Comparison of ENCODE assay signal across 1 cellular context in the genomic region with DNA sequence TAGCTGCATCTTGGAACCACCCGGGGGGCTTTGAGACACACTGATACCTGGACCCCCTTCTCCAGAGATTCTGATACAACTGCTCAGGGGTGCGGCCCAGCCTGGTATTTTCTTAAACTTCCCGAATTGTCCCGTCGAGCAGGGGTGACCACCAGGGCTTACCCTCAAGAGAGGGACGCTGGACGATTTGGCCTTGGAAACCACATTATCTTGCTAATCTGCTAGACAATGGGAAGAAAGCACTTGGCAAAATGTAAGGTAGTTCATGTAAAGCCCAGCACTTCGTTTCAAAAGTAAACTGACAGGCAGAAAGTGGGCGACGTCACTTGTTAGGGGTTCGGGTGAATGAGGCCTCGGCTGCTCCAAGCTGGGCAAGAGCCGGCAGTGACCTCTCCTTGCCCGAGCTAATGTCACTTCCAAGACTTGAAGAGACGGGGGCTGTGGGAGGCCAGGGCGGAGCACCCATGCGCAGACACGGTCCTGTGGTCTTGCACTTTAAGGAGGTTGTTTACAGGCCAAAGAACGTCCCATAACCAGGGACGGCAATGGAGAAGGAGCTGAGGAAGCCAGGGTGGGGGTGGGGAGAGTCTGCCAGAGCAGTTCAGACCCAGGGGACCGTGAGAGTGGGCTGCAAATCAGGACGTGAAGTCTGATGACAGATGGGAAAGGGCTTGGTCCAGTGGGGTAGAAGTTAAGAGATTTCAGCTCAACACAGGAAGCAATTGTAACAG.
A peak's percentile ranks its signal among the peaks of the same experiment; 100 is the strongest.
TF ChIP-seq lines count a peak whose summit lies in the region.

No MANE protein-coding gene starts in this region.

TF ChIP-seq in K562, 482 proteins besides CTCF, POLR2A, EP300 and RAD21 (continued from another document and continues in another):
- no peak for TF ChIP-seq ZNF707 (CRISPR knock-in tag; conservative IDR thresholded peaks at IDR 0.05)
- TF ChIP-seq ZKSCAN1 (IDR thresholded peaks at IDR 0.05; ENCODE audit: low read depth, low read length) = no peak
- peak; percentile 31 for TF ChIP-seq ESRRA (IDR thresholded peaks at IDR 0.05; ENCODE audit: borderline replicate concordance, low read depth)
- TF ChIP-seq SREBF2 (CRISPR knock-in tag; IDR thresholded peaks at IDR 0.05) = no peak
- TF ChIP-seq, protein P1, sequence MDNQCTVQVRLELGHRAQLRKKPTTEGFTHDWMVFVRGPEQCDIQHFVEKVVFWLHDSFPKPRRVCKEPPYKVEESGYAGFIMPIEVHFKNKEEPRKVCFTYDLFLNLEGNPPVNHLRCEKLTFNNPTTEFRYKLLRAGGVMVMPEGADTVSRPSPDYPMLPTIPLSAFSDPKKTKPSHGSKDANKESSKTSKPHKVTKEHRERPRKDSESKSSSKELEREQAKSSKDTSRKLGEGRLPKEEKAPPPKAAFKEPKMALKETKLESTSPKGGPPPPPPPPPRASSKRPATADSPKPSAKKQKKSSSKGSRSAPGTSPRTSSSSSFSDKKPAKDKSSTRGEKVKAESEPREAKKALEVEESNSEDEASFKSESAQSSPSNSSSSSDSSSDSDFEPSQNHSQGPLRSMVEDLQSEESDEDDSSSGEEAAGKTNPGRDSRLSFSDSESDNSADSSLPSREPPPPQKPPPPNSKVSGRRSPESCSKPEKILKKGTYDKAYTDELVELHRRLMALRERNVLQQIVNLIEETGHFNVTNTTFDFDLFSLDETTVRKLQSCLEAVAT (IDR thresholded peaks at IDR 0.05) = no peak
- no peak for TF ChIP-seq NFIC (IDR thresholded peaks at IDR 0.05)
- TF ChIP-seq JUNB (CRISPR knock-in tag; conservative IDR thresholded peaks at IDR 0.05) = no peak
- TF ChIP-seq ETV6 (IDR thresholded peaks at IDR 0.05; ENCODE audit: borderline replicate concordance in 1 of 2, low read depth in 2 of 2, low read length in 1 of 2) = no peak
- TF ChIP-seq ETV6 (CRISPR knock-in tag; IDR thresholded peaks at IDR 0.05; ENCODE audit: borderline replicate concordance) = no peak
- peak; percentile 9; the same call in 1 of the 2 replicates for TF ChIP-seq ETV5 (CRISPR knock-in tag; IDR thresholded peaks at IDR 0.05; ENCODE audit: low read depth)
- no peak for TF ChIP-seq TEAD2 (tag; IDR thresholded peaks at IDR 0.05)
- TF ChIP-seq KDM5B (IDR thresholded peaks at IDR 0.05; ENCODE audit: insufficient replicate concordance, low read depth, low read length) = peak; percentile 19
- no peak for TF ChIP-seq BACH1 (tag; IDR thresholded peaks at IDR 0.05)
- TF ChIP-seq CBFA2T3 (IDR thresholded peaks at IDR 0.05) = 0 out of 2 replicates have a peak, but pooled peaks have one; percentile 6
- TF ChIP-seq, protein P2, sequence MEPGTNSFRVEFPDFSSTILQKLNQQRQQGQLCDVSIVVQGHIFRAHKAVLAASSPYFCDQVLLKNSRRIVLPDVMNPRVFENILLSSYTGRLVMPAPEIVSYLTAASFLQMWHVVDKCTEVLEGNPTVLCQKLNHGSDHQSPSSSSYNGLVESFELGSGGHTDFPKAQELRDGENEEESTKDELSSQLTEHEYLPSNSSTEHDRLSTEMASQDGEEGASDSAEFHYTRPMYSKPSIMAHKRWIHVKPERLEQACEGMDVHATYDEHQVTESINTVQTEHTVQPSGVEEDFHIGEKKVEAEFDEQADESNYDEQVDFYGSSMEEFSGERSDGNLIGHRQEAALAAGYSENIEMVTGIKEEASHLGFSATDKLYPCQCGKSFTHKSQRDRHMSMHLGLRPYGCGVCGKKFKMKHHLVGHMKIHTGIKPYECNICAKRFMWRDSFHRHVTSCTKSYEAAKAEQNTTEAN (CRISPR knock-in tag; IDR thresholded peaks at IDR 0.05) = no peak
- TF ChIP-seq ZFX (CRISPR knock-in tag; IDR thresholded peaks at IDR 0.05) = peak; percentile 74
- TF ChIP-seq RBM14 (IDR thresholded peaks at IDR 0.05; ENCODE audit: borderline replicate concordance, insufficient read depth, low read depth, low read length) = no peak
- no peak for TF ChIP-seq ZNF212 (CRISPR knock-in tag; IDR thresholded peaks at IDR 0.05)
- TF ChIP-seq SOX6 (IDR thresholded peaks at IDR 0.05) = no peak
- no peak for TF ChIP-seq ZNF384 (IDR thresholded peaks at IDR 0.05; ENCODE audit: low read depth, low read length)
- no peak for TF ChIP-seq NFATC3 (IDR thresholded peaks at IDR 0.05)
- peak; percentile 75 to 77 for TF ChIP-seq NRF1 (conservative IDR thresholded peaks at IDR 0.05 in 1 of 2, IDR thresholded peaks at IDR 0.05 in 1 of 2)
- no peak for TF ChIP-seq MCM3 (IDR thresholded peaks at IDR 0.05)
- TF ChIP-seq ZBTB1 (CRISPR knock-in tag; IDR thresholded peaks at IDR 0.05; ENCODE audit: borderline replicate concordance, low read depth) = no peak
- 0 out of 4 replicates have a peak, but pooled peaks of 1 of the 2 experiments have one; percentile 7 for TF ChIP-seq FOXA3 (CRISPR knock-in tag; conservative IDR thresholded peaks at IDR 0.05 in 1 of 2, IDR thresholded peaks at IDR 0.05 in 1 of 2)
- TF ChIP-seq TRIM24 (IDR thresholded peaks at IDR 0.05) = no peak
- no peak; the same call in 1 of the 2 replicates for TF ChIP-seq ZNF143 (CRISPR knock-in tag; IDR thresholded peaks at IDR 0.05)
- peak; percentile 37; the same call in 1 of the 2 replicates for TF ChIP-seq ATF7 (IDR thresholded peaks at IDR 0.05)
- no peak for TF ChIP-seq HMGN3 (IDR thresholded peaks at IDR 0.05; ENCODE audit: borderline replicate concordance, extremely low read depth, insufficient read length, low read depth, low read length)
- no peak for TF ChIP-seq ZNF121 (CRISPR knock-in tag; conservative IDR thresholded peaks at IDR 0.05)
- TF ChIP-seq TCF3 (CRISPR knock-in tag; IDR thresholded peaks at IDR 0.05) = no peak; the same call in 1 of the 2 replicates
- TF ChIP-seq, protein P3, sequence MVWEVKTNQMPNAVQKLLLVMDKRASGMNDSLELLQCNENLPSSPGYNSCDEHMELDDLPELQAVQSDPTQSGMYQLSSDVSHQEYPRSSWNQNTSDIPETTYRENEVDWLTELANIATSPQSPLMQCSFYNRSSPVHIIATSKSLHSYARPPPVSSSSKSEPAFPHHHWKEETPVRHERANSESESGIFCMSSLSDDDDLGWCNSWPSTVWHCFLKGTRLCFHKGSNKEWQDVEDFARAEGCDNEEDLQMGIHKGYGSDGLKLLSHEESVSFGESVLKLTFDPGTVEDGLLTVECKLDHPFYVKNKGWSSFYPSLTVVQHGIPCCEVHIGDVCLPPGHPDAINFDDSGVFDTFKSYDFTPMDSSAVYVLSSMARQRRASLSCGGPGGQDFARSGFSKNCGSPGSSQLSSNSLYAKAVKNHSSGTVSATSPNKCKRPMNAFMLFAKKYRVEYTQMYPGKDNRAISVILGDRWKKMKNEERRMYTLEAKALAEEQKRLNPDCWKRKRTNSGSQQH (CRISPR knock-in tag; IDR thresholded peaks at IDR 0.05) = no peak
- TF ChIP-seq BRD9 (IDR thresholded peaks at IDR 0.05; ENCODE audit: low read depth, partially characterized antibody) = no peak
- TF ChIP-seq, protein P4, sequence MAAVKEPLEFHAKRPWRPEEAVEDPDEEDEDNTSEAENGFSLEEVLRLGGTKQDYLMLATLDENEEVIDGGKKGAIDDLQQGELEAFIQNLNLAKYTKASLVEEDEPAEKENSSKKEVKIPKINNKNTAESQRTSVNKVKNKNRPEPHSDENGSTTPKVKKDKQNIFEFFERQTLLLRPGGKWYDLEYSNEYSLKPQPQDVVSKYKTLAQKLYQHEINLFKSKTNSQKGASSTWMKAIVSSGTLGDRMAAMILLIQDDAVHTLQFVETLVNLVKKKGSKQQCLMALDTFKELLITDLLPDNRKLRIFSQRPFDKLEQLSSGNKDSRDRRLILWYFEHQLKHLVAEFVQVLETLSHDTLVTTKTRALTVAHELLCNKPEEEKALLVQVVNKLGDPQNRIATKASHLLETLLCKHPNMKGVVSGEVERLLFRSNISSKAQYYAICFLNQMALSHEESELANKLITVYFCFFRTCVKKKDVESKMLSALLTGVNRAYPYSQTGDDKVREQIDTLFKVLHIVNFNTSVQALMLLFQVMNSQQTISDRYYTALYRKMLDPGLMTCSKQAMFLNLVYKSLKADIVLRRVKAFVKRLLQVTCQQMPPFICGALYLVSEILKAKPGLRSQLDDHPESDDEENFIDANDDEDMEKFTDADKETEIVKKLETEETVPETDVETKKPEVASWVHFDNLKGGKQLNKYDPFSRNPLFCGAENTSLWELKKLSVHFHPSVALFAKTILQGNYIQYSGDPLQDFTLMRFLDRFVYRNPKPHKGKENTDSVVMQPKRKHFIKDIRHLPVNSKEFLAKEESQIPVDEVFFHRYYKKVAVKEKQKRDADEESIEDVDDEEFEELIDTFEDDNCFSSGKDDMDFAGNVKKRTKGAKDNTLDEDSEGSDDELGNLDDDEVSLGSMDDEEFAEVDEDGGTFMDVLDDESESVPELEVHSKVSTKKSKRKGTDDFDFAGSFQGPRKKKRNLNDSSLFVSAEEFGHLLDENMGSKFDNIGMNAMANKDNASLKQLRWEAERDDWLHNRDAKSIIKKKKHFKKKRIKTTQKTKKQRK (IDR thresholded peaks at IDR 0.05; ENCODE audit: borderline replicate concordance, low read depth, low read length) = no peak
- TF ChIP-seq KLF16 (IDR thresholded peaks at IDR 0.05) = no peak
- TF ChIP-seq DACH1 (IDR thresholded peaks at IDR 0.05; ENCODE audit: partially characterized antibody) = no peak
- TF ChIP-seq SRSF7 (optimal IDR thresholded peaks at IDR 0.05; ENCODE audit: low read depth, low read length) = no peak
- no peak for TF ChIP-seq STAT5A (IDR thresholded peaks at IDR 0.05; ENCODE audit: borderline replicate concordance, low read length)
- TF ChIP-seq, protein P5, sequence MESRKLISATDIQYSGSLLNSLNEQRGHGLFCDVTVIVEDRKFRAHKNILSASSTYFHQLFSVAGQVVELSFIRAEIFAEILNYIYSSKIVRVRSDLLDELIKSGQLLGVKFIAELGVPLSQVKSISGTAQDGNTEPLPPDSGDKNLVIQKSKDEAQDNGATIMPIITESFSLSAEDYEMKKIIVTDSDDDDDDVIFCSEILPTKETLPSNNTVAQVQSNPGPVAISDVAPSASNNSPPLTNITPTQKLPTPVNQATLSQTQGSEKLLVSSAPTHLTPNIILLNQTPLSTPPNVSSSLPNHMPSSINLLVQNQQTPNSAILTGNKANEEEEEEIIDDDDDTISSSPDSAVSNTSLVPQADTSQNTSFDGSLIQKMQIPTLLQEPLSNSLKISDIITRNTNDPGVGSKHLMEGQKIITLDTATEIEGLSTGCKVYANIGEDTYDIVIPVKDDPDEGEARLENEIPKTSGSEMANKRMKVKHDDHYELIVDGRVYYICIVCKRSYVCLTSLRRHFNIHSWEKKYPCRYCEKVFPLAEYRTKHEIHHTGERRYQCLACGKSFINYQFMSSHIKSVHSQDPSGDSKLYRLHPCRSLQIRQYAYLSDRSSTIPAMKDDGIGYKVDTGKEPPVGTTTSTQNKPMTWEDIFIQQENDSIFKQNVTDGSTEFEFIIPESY (CRISPR knock-in tag; IDR thresholded peaks at IDR 0.05) = no peak
- 0 out of 2 replicates have a peak, but pooled peaks have one; percentile 9 for TF ChIP-seq JUND (IDR thresholded peaks at IDR 0.05; ENCODE audit: borderline replicate concordance, low read depth, low read length)
- TF ChIP-seq JUND (tag; IDR thresholded peaks at IDR 0.05; ENCODE audit: borderline replicate concordance, low read depth, low read length) = no peak; the same call in 2 of the 3 replicates
- TF ChIP-seq, protein P6, sequence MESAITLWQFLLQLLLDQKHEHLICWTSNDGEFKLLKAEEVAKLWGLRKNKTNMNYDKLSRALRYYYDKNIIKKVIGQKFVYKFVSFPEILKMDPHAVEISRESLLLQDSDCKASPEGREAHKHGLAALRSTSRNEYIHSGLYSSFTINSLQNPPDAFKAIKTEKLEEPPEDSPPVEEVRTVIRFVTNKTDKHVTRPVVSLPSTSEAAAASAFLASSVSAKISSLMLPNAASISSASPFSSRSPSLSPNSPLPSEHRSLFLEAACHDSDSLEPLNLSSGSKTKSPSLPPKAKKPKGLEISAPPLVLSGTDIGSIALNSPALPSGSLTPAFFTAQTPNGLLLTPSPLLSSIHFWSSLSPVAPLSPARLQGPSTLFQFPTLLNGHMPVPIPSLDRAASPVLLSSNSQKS (CRISPR knock-in tag; IDR thresholded peaks at IDR 0.05) = no peak
- TF ChIP-seq CREBBP (IDR thresholded peaks at IDR 0.05; ENCODE audit: low read depth, low read length) = no peak
- no peak for TF ChIP-seq LCOR (CRISPR knock-in tag; IDR thresholded peaks at IDR 0.05)
- TF ChIP-seq, protein P7, sequence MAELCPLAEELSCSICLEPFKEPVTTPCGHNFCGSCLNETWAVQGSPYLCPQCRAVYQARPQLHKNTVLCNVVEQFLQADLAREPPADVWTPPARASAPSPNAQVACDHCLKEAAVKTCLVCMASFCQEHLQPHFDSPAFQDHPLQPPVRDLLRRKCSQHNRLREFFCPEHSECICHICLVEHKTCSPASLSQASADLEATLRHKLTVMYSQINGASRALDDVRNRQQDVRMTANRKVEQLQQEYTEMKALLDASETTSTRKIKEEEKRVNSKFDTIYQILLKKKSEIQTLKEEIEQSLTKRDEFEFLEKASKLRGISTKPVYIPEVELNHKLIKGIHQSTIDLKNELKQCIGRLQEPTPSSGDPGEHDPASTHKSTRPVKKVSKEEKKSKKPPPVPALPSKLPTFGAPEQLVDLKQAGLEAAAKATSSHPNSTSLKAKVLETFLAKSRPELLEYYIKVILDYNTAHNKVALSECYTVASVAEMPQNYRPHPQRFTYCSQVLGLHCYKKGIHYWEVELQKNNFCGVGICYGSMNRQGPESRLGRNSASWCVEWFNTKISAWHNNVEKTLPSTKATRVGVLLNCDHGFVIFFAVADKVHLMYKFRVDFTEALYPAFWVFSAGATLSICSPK (IDR thresholded peaks at IDR 0.05; ENCODE audit: borderline replicate concordance) = no peak
- peak; percentile 48 for TF ChIP-seq CXXC5 (CRISPR knock-in tag; IDR thresholded peaks at IDR 0.05)
- no peak for TF ChIP-seq RBFOX2 (IDR thresholded peaks at IDR 0.05; ENCODE audit: low read depth, low read length)
- no peak for TF ChIP-seq NR3C1 (CRISPR knock-in tag; IDR thresholded peaks at IDR 0.05)
- no peak for TF ChIP-seq BHLHE40 (IDR thresholded peaks at IDR 0.05; ENCODE audit: low read length)
- TF ChIP-seq, protein P8, sequence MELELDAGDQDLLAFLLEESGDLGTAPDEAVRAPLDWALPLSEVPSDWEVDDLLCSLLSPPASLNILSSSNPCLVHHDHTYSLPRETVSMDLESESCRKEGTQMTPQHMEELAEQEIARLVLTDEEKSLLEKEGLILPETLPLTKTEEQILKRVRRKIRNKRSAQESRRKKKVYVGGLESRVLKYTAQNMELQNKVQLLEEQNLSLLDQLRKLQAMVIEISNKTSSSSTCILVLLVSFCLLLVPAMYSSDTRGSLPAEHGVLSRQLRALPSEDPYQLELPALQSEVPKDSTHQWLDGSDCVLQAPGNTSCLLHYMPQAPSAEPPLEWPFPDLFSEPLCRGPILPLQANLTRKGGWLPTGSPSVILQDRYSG (tag; conservative IDR thresholded peaks at IDR 0.05; ENCODE audit: low read depth) = peak; percentile 24; the same call in 1 of the 2 replicates
- no peak for TF ChIP-seq ZZZ3 (IDR thresholded peaks at IDR 0.05)
- no peak for TF ChIP-seq ZNF507 (tag; conservative IDR thresholded peaks at IDR 0.05)
- no peak for TF ChIP-seq ZNF696 (CRISPR knock-in tag; conservative IDR thresholded peaks at IDR 0.05)
- TF ChIP-seq, protein P9, sequence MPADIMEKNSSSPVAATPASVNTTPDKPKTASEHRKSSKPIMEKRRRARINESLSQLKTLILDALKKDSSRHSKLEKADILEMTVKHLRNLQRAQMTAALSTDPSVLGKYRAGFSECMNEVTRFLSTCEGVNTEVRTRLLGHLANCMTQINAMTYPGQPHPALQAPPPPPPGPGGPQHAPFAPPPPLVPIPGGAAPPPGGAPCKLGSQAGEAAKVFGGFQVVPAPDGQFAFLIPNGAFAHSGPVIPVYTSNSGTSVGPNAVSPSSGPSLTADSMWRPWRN (IDR thresholded peaks at IDR 0.05; ENCODE audit: low read depth) = no peak
- no peak for TF ChIP-seq POLR2AphosphoS5 (IDR thresholded peaks at IDR 0.05; ENCODE audit: control insufficient read depth, insufficient read depth, low read depth, low read length)
- TF ChIP-seq ZNF354B (CRISPR knock-in tag; IDR thresholded peaks at IDR 0.05) = no peak
- no peak for TF ChIP-seq SLC30A9 (CRISPR knock-in tag; IDR thresholded peaks at IDR 0.05)
- TF ChIP-seq TEAD1 (CRISPR knock-in tag; IDR thresholded peaks at IDR 0.05) = no peak
- TF ChIP-seq NCOR1 (IDR thresholded peaks at IDR 0.05) = no peak
